ENCODE assay signal across 20 cellular contexts in the genomic region with DNA sequence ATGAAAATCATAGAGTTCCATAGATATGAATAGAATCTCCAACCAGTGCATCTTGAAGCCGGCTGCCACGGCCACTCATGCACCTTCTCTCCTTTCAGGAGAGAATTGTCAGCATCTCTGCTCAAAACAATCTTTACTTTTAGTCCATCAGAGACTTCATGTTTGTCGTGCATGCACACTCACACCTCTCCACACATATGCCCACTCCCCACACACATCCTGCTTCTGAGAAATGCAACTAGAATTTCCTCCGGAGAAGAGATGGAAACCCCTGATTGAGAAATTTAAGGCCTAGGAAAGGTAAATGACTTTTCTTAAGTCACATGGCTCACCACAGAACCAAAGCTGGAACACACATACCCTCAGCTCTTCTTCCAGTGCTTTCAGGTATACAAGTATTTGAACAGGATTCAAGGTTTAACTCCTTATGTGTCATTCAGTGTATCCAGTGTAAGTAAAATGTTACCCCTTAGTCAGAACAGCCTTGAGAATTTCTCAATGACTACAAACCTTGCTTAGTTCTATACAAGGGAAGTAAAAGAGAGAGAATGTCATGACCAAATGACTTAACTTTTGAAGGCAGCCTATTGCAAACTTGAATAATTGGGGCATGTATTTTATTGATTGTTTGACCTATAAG.
DNase-seq lines count a peak whose midpoint lies in the region; ATAC-seq, FAIRE-seq and TF ChIP-seq lines count a peak whose summit lies in the region.
"Had no signal": no experiment of that assay in that cellular context is flagged by ENCODE, and none has a peak within 500 bp of the region (broad histone marks: within the 10 kb centered on the region; RNA-seq: fewer than 3 reads in every experiment).

No MANE protein-coding gene starts in this region.

- no peak for DNase-seq in activated T-cell treated with anti-CD3 and anti-CD28 coated beads, Interleukin-2, amount 50 U/mL, for 72 hours
- no peak for DNase-seq in activated T-cell treated with anti-CD3 and anti-CD28 coated beads, Interleukin-2, amount 50 U/mL, for 1 hour
- DNase-seq in GM12892 (ENCODE audit: insufficient read length) (no peak), PC-3 (no peak), mesothelial cell of epicardium (ENCODE audit: low spot score in 2 of 2, unreplicated experiment in 2 of 2) (no peak)
- DNase-seq: Caco-2; CD4-positive, alpha-beta T cell; DMS153; GDM1; GOT3; NCI-H1417; NCI-H187 treated with DMSO at 0.1 percent for 48 hours; NCI-H2227 treated with DMSO at 0.1 percent for 48 hours; NCI-H510A treated with DMSO at 0.1 percent for 48 hours; NCI-H774; SJCRH30 had no signal

- H3F3A ChIP-seq in PC-3 (ENCODE audit: low read length, unreplicated experiment) = peaks cover 16% of the 10 kb centered on the region

- no TSS peak for BruUV-seq in PC-3 (replicated peaks; lab: Mats Ljungman, UMichigan)

- H3K4me2 ChIP-seq in PC-3 (ENCODE audit: low read length) = no peak overlapping the region
- H3K4me2 ChIP-seq: A549 had no signal

- no peak overlapping the region for H3K4me3 ChIP-seq in PC-3 (ENCODE audit: low read length)
- H3K4me3 ChIP-seq: A549, K562, SJCRH30 had no signal

- no peaks in the 10 kb centered on the region for H3K9me3 Mint-ChIP-seq in activated T-cell treated with anti-CD3 and anti-CD28 coated beads, Interleukin-2, amount 50 U/mL, for 72 hours
- H3K9me3 Mint-ChIP-seq in mesothelial cell of epicardium = no peaks in the 10 kb centered on the region
- H3K9me3 Mint-ChIP-seq: CD4-positive, alpha-beta T cell had no signal

- H2AFZ ChIP-seq in PC-3 (ENCODE audit: low read length) = no peak overlapping the region

- CTCF ChIA-PET in PC-3 (lab: Charles Lee) = no interaction called here

- H3K36me3 ChIP-seq in PC-3 (ENCODE audit: low read depth, low read length) = peaks cover 70% of the 10 kb centered on the region
- H3K36me3 ChIP-seq: SJCRH30 had no signal

- H3K27me3 Mint-ChIP-seq in activated T-cell treated with anti-CD3 and anti-CD28 coated beads, Interleukin-2, amount 50 U/mL, for 72 hours (ENCODE audit: low read depth) = peaks cover 15% of the 10 kb centered on the region
- H3K27me3 Mint-ChIP-seq in mesothelial cell of epicardium (ENCODE audit: low read depth) = no peaks in the 10 kb centered on the region
- H3K27me3 Mint-ChIP-seq: CD4-positive, alpha-beta T cell had no signal

- FAIRE-seq in GM12892 (lab: Jason Lieb, UNC) = peak; percentile 14
- FAIRE-seq: A549, K562 had no signal

- TF ChIP-seq CTCF in PC-3 (conservative IDR thresholded peaks at IDR 0.05; ENCODE audit: low read depth, low read length) (no peak), mesothelial cell of epicardium (IDR thresholded peaks at IDR 0.05; ENCODE audit: unreplicated experiment) (no peak)

- H3K27ac Mint-ChIP-seq in activated T-cell treated with anti-CD3 and anti-CD28 coated beads, Interleukin-2, amount 50 U/mL, for 72 hours = no peak overlapping the region
- H3K27ac Mint-ChIP-seq in mesothelial cell of epicardium = peak overlapping the region; percentile 40
- H3K27ac Mint-ChIP-seq: CD4-positive, alpha-beta T cell had no signal

- H3K4me3 Mint-ChIP-seq in activated T-cell treated with anti-CD3 and anti-CD28 coated beads, Interleukin-2, amount 50 U/mL, for 72 hours = no peak overlapping the region
- H3K4me3 Mint-ChIP-seq in mesothelial cell of epicardium = no peak overlapping the region
- H3K4me3 Mint-ChIP-seq: CD4-positive, alpha-beta T cell had no signal

- H3K27ac ChIP-seq in PC-3 (ENCODE audit: low read length) = 0 out of 2 replicates have a peak overlapping the region, but pooled peaks have one; percentile 1
- H3K27ac ChIP-seq: SJCRH30 had no signal

- no peaks in the 10 kb centered on the region for H3K9me3 ChIP-seq in PC-3 (ENCODE audit: low read length)
- H3K9me3 ChIP-seq: A549, Caco-2, SJCRH30 had no signal

- no peaks in the 10 kb centered on the region for H3K9me2 ChIP-seq in PC-3 (replicated peaks; ENCODE audit: low read length)

- H3K27me3 ChIP-seq in PC-3 (ENCODE audit: low read length) = no peaks in the 10 kb centered on the region
- H3K27me3 ChIP-seq: SJCRH30 had no signal

- peaks cover 7% of the 10 kb centered on the region; the same call in 1 of the 2 replicates for H3K79me2 ChIP-seq in PC-3 (ENCODE audit: low read length)

- intact Hi-C loops in PC-3 (cut with micrococcal nuclease) = no loop called here

- POLR2A ChIA-PET in PC-3 (lab: Charles Lee; ENCODE audit: unreplicated experiment) = no interaction called here

- peak; percentile 15 to 91 for ATAC-seq in activated T-cell treated with anti-CD3 and anti-CD28 coated beads, Interleukin-2, amount 50 U/mL, for 72 hours (replicated peaks in 1 of 2)
- ATAC-seq in PC-3 (peak; percentile 13; the same call in 1 of the 2 replicates), GM18505 (IDR thresholded peaks at IDR 0.05; ENCODE audit: unreplicated experiment) (no peak), HG03196 (IDR thresholded peaks at IDR 0.05; ENCODE audit: unreplicated experiment) (no peak)
- ATAC-seq: A549, K562 had no signal

- no peak overlapping the region for H3K9ac ChIP-seq in PC-3 (ENCODE audit: low read length)

- peaks cover 7% of the 10 kb centered on the region for H3K4me1 Mint-ChIP-seq in activated T-cell treated with anti-CD3 and anti-CD28 coated beads, Interleukin-2, amount 50 U/mL, for 72 hours (ENCODE audit: low read depth)
- peaks cover 28% of the 10 kb centered on the region for H3K4me1 Mint-ChIP-seq in mesothelial cell of epicardium

- H3K4me1 ChIP-seq in PC-3 (ENCODE audit: insufficient read depth, low read length) = peaks cover 6% of the 10 kb centered on the region
- H3K4me1 ChIP-seq: SJCRH30 had no signal

- no peaks in the 10 kb centered on the region for H3K36me3 Mint-ChIP-seq in activated T-cell treated with anti-CD3 and anti-CD28 coated beads, Interleukin-2, amount 50 U/mL, for 72 hours (ENCODE audit: insufficient read depth in 2 of 2)
- no peaks in the 10 kb centered on the region for H3K36me3 Mint-ChIP-seq in mesothelial cell of epicardium

- H4K20me1 ChIP-seq in PC-3 (ENCODE audit: low read length) = no peaks in the 10 kb centered on the region

- TF ChIP-seq POLR2A in GM12892 (IDR thresholded peaks at IDR 0.05; ENCODE audit: low read depth, low read length) = no peak
- no peak for TF ChIP-seq POLR2A in GM18505 (IDR thresholded peaks at IDR 0.05; ENCODE audit: borderline replicate concordance, extremely low read depth, insufficient read depth, insufficient read length)

Comparison
In these comparisons a context has a peak if more than half of its experiments do, and no peak if none do; other contexts are left out.
1. ATAC-seq: peak in activated T-cell treated with anti-CD3 and anti-CD28 coated beads, Interleukin-2, amount 50 U/mL, for 72 hours (2 of 2) and PC-3 (single experiment); none in GM18505 (single experiment) and HG03196 (single experiment).